In genomic region chr11:75815345-75815983, GRCh38 we compare ENCODE assay signal across 7 cellular contexts. TPM values are rescaled to one million over a fixed set of nuclear protein-coding genes. Genes with fewer than 3 reads are reported as not detected.
DNase-seq lines count a peak whose midpoint lies in the region; ATAC-seq lines count a peak whose summit lies in the region.

No MANE protein-coding gene starts in this region.

- peak overlapping the region; percentile 95 for H3K4me3 ChIP-seq in skeletal muscle cell (ENCODE audit: low read depth, low read length)

- peaks cover 21% of the 10 kb centered on the region for H3K4me1 Mint-ChIP-seq in activated naive CD4-positive, alpha-beta T cell treated with anti-CD3 and anti-CD28 coated beads, Interleukin-2, amount 10 ng/mL, durations not matched to agents 7 days and 5 days

- H3K27ac Mint-ChIP-seq in activated naive CD4-positive, alpha-beta T cell treated with anti-CD3 and anti-CD28 coated beads, Interleukin-2, amount 10 ng/mL, durations not matched to agents 7 days and 5 days: peak overlapping the region; percentile 95

- no peaks in the 10 kb centered on the region for H3K9me3 Mint-ChIP-seq in activated naive CD4-positive, alpha-beta T cell treated with anti-CD3 and anti-CD28 coated beads, Interleukin-2, amount 10 ng/mL, durations not matched to agents 7 days and 5 days

- ATAC-seq in GM18519 (IDR thresholded peaks at IDR 0.05; ENCODE audit: low FRiP score, unreplicated experiment) (peak; percentile 6), HG02610 (IDR thresholded peaks at IDR 0.05; ENCODE audit: unreplicated experiment) (peak; percentile 13), left ventricle myocardium superior (peak; percentile 41)

- H3K27me3 Mint-ChIP-seq in activated naive CD4-positive, alpha-beta T cell treated with anti-CD3 and anti-CD28 coated beads, Interleukin-2, amount 10 ng/mL, durations not matched to agents 7 days and 5 days: peaks cover 11% of the 10 kb centered on the region

- H3K4me3 Mint-ChIP-seq in activated naive CD4-positive, alpha-beta T cell treated with anti-CD3 and anti-CD28 coated beads, Interleukin-2, amount 10 ng/mL, durations not matched to agents 7 days and 5 days: no peak overlapping the region

- intact Hi-C loops in left ventricle myocardium superior (cut with micrococcal nuclease): no loop called here

- DNase-seq in NCI-H69 (lab: John Stamatoyannopoulos, UW) (peak; percentile 82), left ventricle myocardium superior (no peak), skeletal muscle cell (ENCODE audit: low read depth) (no peak), NCI-H187 (lab: John Stamatoyannopoulos, UW) (no peak)
- DNase-seq in activated naive CD4-positive, alpha-beta T cell treated with anti-CD3 and anti-CD28 coated beads, Interleukin-2, amount 10 ng/mL, durations not matched to agents 7 days and 5 days: peak; percentile 66

- CTCF ChIA-PET in activated naive CD4-positive, alpha-beta T cell treated with anti-CD3 and anti-CD28 coated beads, Interleukin-2, amount 10 ng/mL, durations not matched to agents 7 days and 5 days (lab: Charles Lee): interaction anchor here (7.8 kb wide), 1 partner anchor 14 kb away, joined by 47 read pairs; no protein-coding TSS in a partner anchor

- no peaks in the 10 kb centered on the region for H3K36me3 Mint-ChIP-seq in activated naive CD4-positive, alpha-beta T cell treated with anti-CD3 and anti-CD28 coated beads, Interleukin-2, amount 10 ng/mL, durations not matched to agents 7 days and 5 days

RNA-seq across cellular contexts. Expression of gene UVRAG, which starts 0.5 kb away (rescaled TPM):
- 14.9 TPM for total RNA-seq in left ventricle myocardium superior

RNA-seq across cellular contexts. Expression of gene DGAT2, which starts 46.9 kb away (rescaled TPM):
- total RNA-seq in left ventricle myocardium superior: 18.3 TPM

Comparison
In these comparisons a context has a peak if more than half of its experiments do, and no peak if none do; other contexts are left out.
1. DNase-seq: peak in NCI-H69 (single experiment) and activated naive CD4-positive, alpha-beta T cell treated with anti-CD3 and anti-CD28 coated beads, Interleukin-2, amount 10 ng/mL, durations not matched to agents 7 days and 5 days (single experiment); none in left ventricle myocardium superior (single experiment), skeletal muscle cell (single experiment) and NCI-H187 (0 of 2).
2. Peak in every context shown above with its lines, with median percentiles within 50 percentile points of each other: ATAC-seq.